In the genomic region with DNA sequence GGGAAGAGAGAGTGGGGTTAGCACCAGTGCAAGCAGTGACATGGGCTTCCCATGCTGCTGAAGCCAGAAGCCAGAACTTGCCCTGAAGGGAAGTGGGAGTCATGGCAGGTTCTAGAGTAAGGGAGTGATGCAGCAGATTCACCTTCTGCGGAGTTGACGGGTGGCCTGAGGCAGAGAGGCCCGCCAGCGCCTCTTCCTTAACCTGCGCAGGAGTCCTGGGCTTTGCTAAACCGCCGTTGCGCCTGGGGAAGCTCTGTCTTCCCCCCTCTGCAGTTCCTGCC, we compare ENCODE assay signal across 8 cellular contexts.
A peak's percentile ranks its signal among the peaks of the same experiment; 100 is the strongest.
DNase-seq lines count a peak whose midpoint lies in the region; ATAC-seq and TF ChIP-seq lines count a peak whose summit lies in the region.

No MANE protein-coding gene starts in this region.

- WGBS in endodermal cell (ENCODE audit: insufficient coverage in 1 of 2, insufficient read length in 1 of 2), 2 experiments: 62 to 70% methylated on average over 5 to 8 of the region's 8 CpGs

- peaks cover 15% of the 10 kb centered on the region for H3K36me3 Mint-ChIP-seq in endodermal cell (ENCODE audit: low read depth)

- H3K27ac ChIP-seq in endodermal cell (ENCODE audit: low read depth, low read length) (no peak overlapping the region), neural cell (ENCODE audit: low read length) (no peak overlapping the region)

- H4K20me1 ChIP-seq in Loucy (ENCODE audit: insufficient read depth, low read length, poor library complexity, severe bottlenecking) (no peaks in the 10 kb centered on the region), neural cell (ENCODE audit: insufficient read depth) (no peaks in the 10 kb centered on the region)

- H3K9me3 ChIP-seq in Loucy (ENCODE audit: insufficient read depth, low read depth, low read length) (no peaks in the 10 kb centered on the region), endodermal cell (ENCODE audit: control insufficient read depth, low read length) (no peaks in the 10 kb centered on the region), neural cell (ENCODE audit: low read length) (no peaks in the 10 kb centered on the region)

- H3K27ac Mint-ChIP-seq in endodermal cell: no peak overlapping the region

- H3K27me3 ChIP-seq in Loucy (ENCODE audit: insufficient read depth, low read length, poor library complexity, severe bottlenecking) (no peaks in the 10 kb centered on the region), endodermal cell (ENCODE audit: control insufficient read depth, insufficient read depth, low read length, poor library complexity, severe bottlenecking) (no peaks in the 10 kb centered on the region), neural cell (ENCODE audit: insufficient read depth, low read depth, low read length) (peaks cover 3% of the 10 kb centered on the region)

- ATAC-seq in HG03159 (IDR thresholded peaks at IDR 0.05; ENCODE audit: unreplicated experiment): no peak

- TF ChIP-seq CTCF in AG10803 (conservative IDR thresholded peaks at IDR 0.05; ENCODE audit: low read length) (no peak), Loucy (conservative IDR thresholded peaks at IDR 0.05; ENCODE audit: low read length) (no peak), endodermal cell (conservative IDR thresholded peaks at IDR 0.05) (no peak), neural cell (IDR thresholded peaks at IDR 0.05; ENCODE audit: poor library complexity, severe bottlenecking) (no peak)

- TF ChIP-seq EP300 in neural cell (conservative IDR thresholded peaks at IDR 0.05; ENCODE audit: poor library complexity, severe bottlenecking): no peak

- no peaks in the 10 kb centered on the region for H3F3A ChIP-seq in Loucy (ENCODE audit: low read depth)
- H3F3A ChIP-seq in neural cell (ENCODE audit: insufficient read depth, low read length, poor library complexity, severe bottlenecking): no peaks in the 10 kb centered on the region

- H3K9me2 ChIP-seq in Loucy (replicated peaks; ENCODE audit: low read depth, low read length) (no peaks in the 10 kb centered on the region), neural cell (ENCODE audit: insufficient read depth, low read length) (no peaks in the 10 kb centered on the region)

- no peak for TF ChIP-seq RAD21 in neural cell (conservative IDR thresholded peaks at IDR 0.05)

- H3K4me1 Mint-ChIP-seq in endodermal cell: no peaks in the 10 kb centered on the region

- H3K4me2 ChIP-seq in Loucy (ENCODE audit: low read depth, low read length, poor library complexity, severe bottlenecking): peak overlapping the region; percentile 74
- H3K4me2 ChIP-seq in neural cell (ENCODE audit: low read length): no peak overlapping the region

- H3K79me2 ChIP-seq in Loucy (ENCODE audit: insufficient read depth, low read length) (no peaks in the 10 kb centered on the region), neural cell (replicated peaks; ENCODE audit: insufficient read depth, low read length) (no peaks in the 10 kb centered on the region)

- H3K4me3 ChIP-seq in AG10803 (ENCODE audit: low read length) (peak overlapping the region; percentile 69), Loucy (ENCODE audit: low read length, poor library complexity, severe bottlenecking) (peak overlapping the region; percentile 69), endodermal cell (ENCODE audit: low read length) (peak overlapping the region; percentile 72), neural cell (ENCODE audit: low read length) (peak overlapping the region; percentile 63)

- no peaks in the 10 kb centered on the region for H3K9me3 Mint-ChIP-seq in endodermal cell

- peak overlapping the region; percentile 52 for H3K9ac ChIP-seq in Loucy (ENCODE audit: low read depth, low read length, poor library complexity, severe bottlenecking)
- H3K9ac ChIP-seq in endodermal cell (ENCODE audit: extremely low read depth, low read length, poor library complexity, severe bottlenecking): peak overlapping the region; percentile 64
- H3K9ac ChIP-seq in neural cell (ENCODE audit: low read length): no peak overlapping the region

- H2AFZ ChIP-seq in Loucy (ENCODE audit: low read length) (0 out of 2 replicates have a peak overlapping the region, but pooled peaks have one; percentile 83), neural cell (ENCODE audit: low read depth, low read length) (no peak overlapping the region)

- peak overlapping the region; percentile 54 for H3K4me3 Mint-ChIP-seq in endodermal cell

- H3K27me3 Mint-ChIP-seq in endodermal cell (ENCODE audit: insufficient read depth): peaks cover 5% of the 10 kb centered on the region

- H3K4me1 ChIP-seq in Loucy (ENCODE audit: insufficient read depth, low read length, poor library complexity, severe bottlenecking) (no peaks in the 10 kb centered on the region), endodermal cell (ENCODE audit: control insufficient read depth, insufficient read depth, low read length) (no peaks in the 10 kb centered on the region)

- DNase-seq in AG10803 (ENCODE audit: low read depth) (peak; percentile 4), endodermal cell (no peak), DMS 273 treated with DMSO at 0.1 percent for 48 hours (lab: John Stamatoyannopoulos, UW) (no peak), dedifferentiated amniotic fluid mesenchymal stem cell (ENCODE audit: extremely low spot score) (no peak), dermis blood vessel endothelial cell (no peak)

- H3K36me3 ChIP-seq in Loucy (ENCODE audit: insufficient read depth, low read length): no peaks in the 10 kb centered on the region
- H3K36me3 ChIP-seq in endodermal cell (ENCODE audit: control insufficient read depth, insufficient read depth, low read length): peaks cover 11% of the 10 kb centered on the region
- H3K36me3 ChIP-seq in neural cell (ENCODE audit: insufficient read depth, low read length): no peaks in the 10 kb centered on the region

TF ChIP-seq in neural cell, 6 proteins besides CTCF, POLR2A, EP300 and RAD21:
- TF ChIP-seq POLR2AphosphoS5 (IDR thresholded peaks at IDR 0.05): no peak
- TF ChIP-seq EZH2 (IDR thresholded peaks at IDR 0.05; ENCODE audit: borderline replicate concordance, insufficient read depth, low read length, poor library complexity, severe bottlenecking): no peak
- TF ChIP-seq TAF1 (IDR thresholded peaks at IDR 0.05; ENCODE audit: low read depth): no peak
- no peak for TF ChIP-seq REST (IDR thresholded peaks at IDR 0.05; ENCODE audit: borderline replicate concordance)
- no peak for TF ChIP-seq MXI1 (conservative IDR thresholded peaks at IDR 0.05; ENCODE audit: poor library complexity, severe bottlenecking)
- no peak for TF ChIP-seq SMC3 (conservative IDR thresholded peaks at IDR 0.05; ENCODE audit: poor library complexity)
